In the genomic region with DNA sequence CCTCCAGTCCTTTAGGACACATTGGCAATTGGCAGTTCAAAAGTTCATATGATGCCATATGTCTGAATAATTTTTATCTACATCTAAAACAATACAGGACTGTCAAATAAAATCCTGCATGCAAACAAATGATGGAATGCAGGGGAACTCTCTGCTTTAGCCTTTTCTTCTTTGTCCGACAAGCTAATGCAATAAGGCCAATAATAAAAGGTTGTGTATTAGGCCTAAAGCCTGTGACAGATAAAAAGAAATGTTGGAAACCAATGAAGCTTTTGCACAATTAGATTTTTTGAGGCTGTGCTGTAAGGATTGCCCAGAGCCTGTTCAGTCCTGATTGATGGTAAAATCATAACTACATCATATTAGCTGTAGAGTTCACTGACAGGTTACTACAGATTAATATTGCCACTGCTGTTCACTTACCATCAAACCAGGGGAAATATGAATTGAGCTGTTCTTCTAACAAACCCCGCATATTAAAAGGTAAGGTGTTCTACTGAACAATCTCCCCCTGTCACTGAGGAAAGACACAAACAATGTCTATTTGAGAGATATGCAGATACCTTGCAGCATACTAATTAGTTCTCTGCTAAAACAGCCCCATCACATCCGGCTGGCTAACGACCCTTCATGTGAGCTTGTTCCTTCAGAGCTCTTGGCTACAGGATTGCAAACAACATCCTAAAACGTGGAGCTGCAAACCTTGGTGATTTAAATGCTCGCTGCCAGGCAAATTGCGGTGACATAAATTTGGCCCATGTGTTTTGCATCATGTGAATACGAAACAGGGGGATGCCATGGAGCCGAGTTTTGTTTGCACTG, we compare ENCODE assay signal across 33 cellular contexts.
"Had no signal": no experiment of that assay in that cellular context is flagged by ENCODE, and none has a peak within 500 bp of the region (broad histone marks: within the 10 kb centered on the region; RNA-seq: fewer than 3 reads in every experiment).

No MANE protein-coding gene starts in this region.

- H3K36me3 Mint-ChIP-seq: activated CD4-positive, alpha-beta memory T cell treated with anti-CD3 and anti-CD28 coated beads for 36 hours; brain; T-cell had no signal

- H3K27ac ChIP-seq: adrenal gland, SK-N-MC, VCaP had no signal

- H3K9me3 ChIP-seq: adrenal gland had no signal

- FAIRE-seq: bronchial epithelial cell had no signal

- H3K4me3 Mint-ChIP-seq: activated B cell treated with CpG ODN at 0.5 μM for 24 hours; activated CD4-positive, alpha-beta memory T cell treated with anti-CD3 and anti-CD28 coated beads for 36 hours; activated naive CD4-positive, alpha-beta T cell treated with anti-CD3 and anti-CD28 coated beads for 36 hours; activated T-cell treated with anti-CD3 and anti-CD28 coated beads, Interleukin-2, amount 50 U/mL, for 4 hours; activated T-helper 1 cell treated with anti-CD3 and anti-CD28 coated beads, Interleukin-12 subunit alpha, Interleukin-12 subunit beta, Interleukin-2, Interleukin-4 antibody, amounts not matched to agents 30 ng/mL and 10 ng/mL and 1 ng/mL, durations not matched to agents 14 hours and 24 hours and 36 hours; brain; T-cell; T-helper 17 cell had no signal

- H3K4me1 Mint-ChIP-seq: activated B cell treated with CpG ODN at 0.5 μM for 24 hours, T-helper 17 cell had no signal

- H3K27ac Mint-ChIP-seq: activated B cell treated with CpG ODN at 0.5 μM for 24 hours; activated CD4-positive, alpha-beta memory T cell treated with anti-CD3 and anti-CD28 coated beads for 36 hours; activated naive CD4-positive, alpha-beta T cell treated with anti-CD3 and anti-CD28 coated beads for 36 hours; activated naive CD4-positive, alpha-beta T cell treated with anti-CD3 and anti-CD28 coated beads, Interleukin-2, amount 50 U/mL, for 72 hours; activated T-helper 1 cell treated with anti-CD3 and anti-CD28 coated beads, Interleukin-12 subunit alpha, Interleukin-12 subunit beta, Interleukin-2, Interleukin-4 antibody, amounts not matched to agents 30 ng/mL and 10 ng/mL and 1 ng/mL, durations not matched to agents 14 hours and 24 hours and 36 hours; T-cell; T-helper 17 cell had no signal

- ATAC-seq: activated naive CD4-positive, alpha-beta T cell treated with anti-CD3 and anti-CD28 coated beads, Interleukin-2, amount 50 U/mL, for 72 hours; activated T-cell treated with anti-CD3 and anti-CD28 coated beads, Interleukin-2, amount 50 U/mL, for 4 hours; PC-3; T-cell; T-helper 17 cell had no signal

- H3K27me3 Mint-ChIP-seq: brain had no signal

- H3K4me1 ChIP-seq: adrenal gland had no signal

- H3K36me3 ChIP-seq: adrenal gland had no signal

- DNase-seq: activated B cell treated with CpG ODN at 0.5 μM for 24 hours; activated CD4-positive, alpha-beta memory T cell treated with anti-CD3 and anti-CD28 coated beads for 36 hours; activated CD4-positive, alpha-beta T cell treated with anti-CD3 and anti-CD28 coated beads for 4 hours; activated CD4-positive, alpha-beta T cell treated with anti-CD3 and anti-CD28 coated beads, Interleukin-2, amount 50 U/mL, for 1 hour; activated CD4-positive, CD25-positive, alpha-beta regulatory T cell treated with anti-CD3 and anti-CD28 coated beads, Interleukin-2, amount 50 U/mL, for 72 hours; activated CD8-positive, alpha-beta memory T cell treated with anti-CD3 and anti-CD28 coated beads, Interleukin-2, amount 50 U/mL, for 4 hours; activated gamma-delta T cell treated with Interleukin-2 at 50 U/mL for 16 hours; activated naive CD4-positive, alpha-beta T cell treated with anti-CD3 and anti-CD28 coated beads for 36 hours; activated T-cell treated with anti-CD3 and anti-CD28 coated beads for 4 hours; activated T-cell treated with anti-CD3 and anti-CD28 coated beads, Interleukin-2, amount 50 U/mL, for 4 hours; adrenal gland; caudate nucleus; cerebellar nuclear complex; NCI-H1105; NCI-H1417 treated with DMSO at 0.1 percent for 48 hours; NCI-H1694; NCI-H1930; NCI-H2081 treated with DMSO at 0.1 percent for 48 hours; NCI-H226; NCI-H446 treated with DMSO at 0.1 percent for 48 hours; NCI-H524; NCI-H748 treated with DMSO at 0.1 percent for 48 hours; NK-92 treated with Interleukin-12 subunit alpha and Interleukin-12 subunit beta, amount 100 ng/mL, for 24 hours; PC-3; Right ventricle myocardium superior; T-cell; T-helper 17 cell had no signal

- H3K9me3 Mint-ChIP-seq: activated CD4-positive, alpha-beta memory T cell treated with anti-CD3 and anti-CD28 coated beads for 36 hours; activated T-cell treated with anti-CD3 and anti-CD28 coated beads, Interleukin-2, amount 50 U/mL, for 4 hours; activated T-helper 1 cell treated with anti-CD3 and anti-CD28 coated beads, Interleukin-12 subunit alpha, Interleukin-12 subunit beta, Interleukin-2, Interleukin-4 antibody, amounts not matched to agents 30 ng/mL and 10 ng/mL and 1 ng/mL, durations not matched to agents 14 hours and 24 hours and 36 hours; T-cell had no signal

- H3K4me3 ChIP-seq: adrenal gland, SK-N-MC had no signal

- H3K27me3 ChIP-seq: adrenal gland had no signal
